1 cellular context compared by ENCODE assay signal in genomic region chr5:32690153-32690552, GRCh38.
TF ChIP-seq lines count a peak whose summit lies in the region.

No MANE protein-coding gene starts in this region.

TF ChIP-seq in K562, 482 proteins besides CTCF, POLR2A, EP300 and RAD21:
- TF ChIP-seq MAFK (IDR thresholded peaks at IDR 0.05; ENCODE audit: low read length) (no peak), ZNF76 (CRISPR knock-in tag; IDR thresholded peaks at IDR 0.05; ENCODE audit: borderline replicate concordance) (no peak), HMG20A (CRISPR knock-in tag; conservative IDR thresholded peaks at IDR 0.05) (no peak), TBP (optimal IDR thresholded peaks at IDR 0.05; ENCODE audit: low read depth, low read length) (no peak), SFPQ (IDR thresholded peaks at IDR 0.05; ENCODE audit: low read depth, low read length) (no peak), ATF7 (IDR thresholded peaks at IDR 0.05) (no peak), HIVEP1 (CRISPR knock-in tag; IDR thresholded peaks at IDR 0.05) (no peak), ZBTB1 (CRISPR knock-in tag; IDR thresholded peaks at IDR 0.05; ENCODE audit: borderline replicate concordance, low read depth) (no peak), CAMTA2 (CRISPR knock-in tag; conservative IDR thresholded peaks at IDR 0.05) (no peak), DPF2 (IDR thresholded peaks at IDR 0.05) (no peak), EHMT2 (IDR thresholded peaks at IDR 0.05) (no peak), BACH1 (tag; IDR thresholded peaks at IDR 0.05) (no peak)
